In genomic region chr3:47612879-47613278, GRCh38 we compare ENCODE assay signal across 20 cellular contexts. TPM values are rescaled to one million over a fixed set of nuclear protein-coding genes. Genes with fewer than 3 reads are reported as not detected.
A peak's percentile ranks its signal among the peaks of the same experiment; 100 is the strongest.
DNase-seq lines count a peak whose midpoint lies in the region; ATAC-seq and TF ChIP-seq lines count a peak whose summit lies in the region.
"Had no signal": no experiment of that assay in that cellular context is flagged by ENCODE, and none has a peak within 500 bp of the region (broad histone marks: within the 10 kb centered on the region; RNA-seq: fewer than 3 reads in every experiment).

No MANE protein-coding gene starts in this region.

- H3K36me3 ChIP-seq in left ventricle myocardium inferior (peaks cover 46% of the 10 kb centered on the region), heart right ventricle (peaks cover 0 to 82% (median 6%) of the 10 kb centered on the region in 9 donors), transverse colon (peaks cover 0 to 20% (median 4%) of the 10 kb centered on the region in 4 donors), mammary epithelial cell (ENCODE audit: insufficient read depth, low read length) (peaks cover 16% of the 10 kb centered on the region)

- in situ Hi-C loops in transverse colon (cut with MboI; ENCODE audit: low pct_ligation_motif_present in 1 of 4, low pct_unique_long_range_greater_than_20kb in 1 of 4, low sequenced_read_pairs in 3 of 4) = no loop called here
- in situ Hi-C loops in mammary epithelial cell (cut with MboI; ENCODE audit: low sequenced_read_pairs in 2 of 2) = no loop called here

- no peaks in the 10 kb centered on the region for H3K27me3 ChIP-seq in left ventricle myocardium inferior (ENCODE audit: low read depth)
- no peaks in the 10 kb centered on the region for H3K27me3 ChIP-seq in heart right ventricle
- H3K27me3 ChIP-seq in transverse colon = no peaks in the 10 kb centered on the region
- no peaks in the 10 kb centered on the region for H3K27me3 ChIP-seq in mammary epithelial cell (ENCODE audit: insufficient read depth, low read length)
- H3K27me3 ChIP-seq: Peyer's patch had no signal

- peaks cover 42% of the 10 kb centered on the region for H3K36me3 Mint-ChIP-seq in effector memory CD8-positive, alpha-beta T cell (ENCODE audit: insufficient read depth)

- H3K4me1 Mint-ChIP-seq in effector memory CD8-positive, alpha-beta T cell (ENCODE audit: low read depth in 2 of 2) = peaks cover 0 to 1% of the 10 kb centered on the region in 2 donors

- H3K4me3 ChIP-seq in left ventricle myocardium inferior (no peak overlapping the region), heart right ventricle (no peak overlapping the region), choroid plexus epithelial cell (ENCODE audit: low read depth, low read length) (no peak overlapping the region), transverse colon (no peak overlapping the region), mammary epithelial cell (replicated peaks in 1 of 3; ENCODE audit: insufficient read depth in 1 of 3, low read depth in 2 of 3, low read length in 3 of 3) (no peak overlapping the region)
- H3K4me3 ChIP-seq: A549, Peyer's patch had no signal

- H3K79me2 ChIP-seq in mammary epithelial cell (ENCODE audit: insufficient read depth, low read length) = peaks cover 3% of the 10 kb centered on the region

- peaks cover 48% of the 10 kb centered on the region for H3K4me1 ChIP-seq in left ventricle myocardium inferior
- peaks cover 0 to 42% (median 21%) of the 10 kb centered on the region in 9 donors for H3K4me1 ChIP-seq in heart right ventricle
- peaks cover 0 to 20% (median 2%) of the 10 kb centered on the region in 4 donors for H3K4me1 ChIP-seq in transverse colon
- peaks cover 14% of the 10 kb centered on the region for H3K4me1 ChIP-seq in mammary epithelial cell (ENCODE audit: insufficient read depth, low read length)
- H3K4me1 ChIP-seq: Peyer's patch had no signal

- dilution Hi-C loops in mammary epithelial cell (cut with HindIII; ENCODE audit: low sequenced_read_pairs) = no loop called here

- H3K9me3 Mint-ChIP-seq in effector memory CD8-positive, alpha-beta T cell = no peaks in the 10 kb centered on the region
- H3K9me3 Mint-ChIP-seq: CD4-positive, CD25-positive, alpha-beta regulatory T cell had no signal

- no peak overlapping the region for H3K4me2 ChIP-seq in mammary epithelial cell (ENCODE audit: insufficient read depth, low read depth, low read length)
- H3K4me2 ChIP-seq: A549 had no signal

- peak overlapping the region in 1 of 2 donors; percentile 2 for H3K27ac Mint-ChIP-seq in effector memory CD8-positive, alpha-beta T cell

- no peak for TF ChIP-seq POLR2A in transverse colon (IDR thresholded peaks at IDR 0.05)

- CTCF ChIA-PET in mammary epithelial cell (lab: Charles Lee; ENCODE audit: low non-redundant PET) = no interaction called here

- H4K20me1 ChIP-seq in mammary epithelial cell (ENCODE audit: insufficient read depth, low read length) = no peaks in the 10 kb centered on the region

- H2AFZ ChIP-seq in mammary epithelial cell (ENCODE audit: low read depth, low read length) = no peak overlapping the region

- TF ChIP-seq EP300 in transverse colon (IDR thresholded peaks at IDR 0.05; ENCODE audit: low read depth) = no peak

- no TSS peak for BruUV-seq in mammary epithelial cell (replicated peaks; lab: Mats Ljungman, UMichigan)

- DNase-seq in left ventricle myocardium inferior (no peak), heart right ventricle (no peak), choroid plexus epithelial cell (ENCODE audit: low read depth) (peak; percentile 6), pons (ENCODE audit: low spot score) (peak; percentile 25), transverse colon (no peak), NOMO-1 treated with DMSO at 0.1 percent for 48 hours (lab: John Stamatoyannopoulos, UW; ENCODE audit: unreplicated experiment) (no peak), mammary epithelial cell (no peak)
- DNase-seq in effector memory CD8-positive, alpha-beta T cell = no peak
- DNase-seq: Calu3; CD4-positive, CD25-positive, alpha-beta regulatory T cell; KBM-7; NCI-H1092 treated with DMSO at 0.1 percent for 48 hours; NCI-H1694; NCI-H2171; NCI-H446 treated with DMSO at 0.1 percent for 48 hours; NCI-H774; Peyer's patch; Right ventricle myocardium superior had no signal

- 97 to 98% methylated on average over 2 of the region's 2 CpGs for WGBS in heart right ventricle, 2 donors
- 93 to 95% methylated on average over 2 of the region's 2 CpGs for WGBS in transverse colon (ENCODE audit: low coverage in 1 of 2), 2 donors
- 95% methylated on average over 2 of the region's 2 CpGs for WGBS in mammary epithelial cell (ENCODE audit: low coverage, missing lambda C conversion rate)

- H3K9me3 ChIP-seq in left ventricle myocardium inferior (replicated peaks) (no peaks in the 10 kb centered on the region), heart right ventricle (no peaks in the 10 kb centered on the region), transverse colon (no peaks in the 10 kb centered on the region), mammary epithelial cell (replicated peaks; ENCODE audit: insufficient read depth, low read length) (no peaks in the 10 kb centered on the region)
- H3K9me3 ChIP-seq: A549, Peyer's patch had no signal

- no peaks in the 10 kb centered on the region for H3K27me3 Mint-ChIP-seq in effector memory CD8-positive, alpha-beta T cell
- H3K27me3 Mint-ChIP-seq: CD4-positive, CD25-positive, alpha-beta regulatory T cell had no signal

- no peak for ATAC-seq in heart right ventricle
- no peak for ATAC-seq in effector memory CD8-positive, alpha-beta T cell (replicated peaks)

- H3K9ac ChIP-seq in mammary epithelial cell (ENCODE audit: insufficient read depth, low read length) = no peak overlapping the region

- H3K27ac ChIP-seq in left ventricle myocardium inferior (replicated peaks) = peak overlapping the region; percentile 34
- peak overlapping the region in 5 of 10 donors; percentile 36 to 74 (median 49) for H3K27ac ChIP-seq in heart right ventricle
- peak overlapping the region in 3 of 4 donors; percentile 28 to 48 (median 40) for H3K27ac ChIP-seq in transverse colon
- no peak overlapping the region for H3K27ac ChIP-seq in mammary epithelial cell (ENCODE audit: insufficient read depth, low read depth, low read length)
- H3K27ac ChIP-seq: A549, HL-60, Peyer's patch had no signal

- H3K4me3 Mint-ChIP-seq in effector memory CD8-positive, alpha-beta T cell = no peak overlapping the region
- H3K4me3 Mint-ChIP-seq: CD4-positive, CD25-positive, alpha-beta regulatory T cell had no signal

- TF ChIP-seq CTCF in left ventricle myocardium inferior (IDR thresholded peaks at IDR 0.05; ENCODE audit: borderline replicate concordance) (no peak), heart right ventricle (IDR thresholded peaks at IDR 0.05) (no peak), choroid plexus epithelial cell (conservative IDR thresholded peaks at IDR 0.05; ENCODE audit: low read depth, low read length) (no peak), transverse colon (IDR thresholded peaks at IDR 0.05) (no peak), mammary epithelial cell (conservative IDR thresholded peaks at IDR 0.05 in 1 of 2, IDR thresholded peaks at IDR 0.05 in 1 of 2; ENCODE audit: extremely low read depth in 1 of 2, insufficient read depth in 1 of 2, low read depth in 1 of 2, low read length in 2 of 2) (no peak)

- intact Hi-C loops in left ventricle myocardium inferior (cut with micrococcal nuclease) (no loop called here), heart right ventricle (cut with DNase I) (no loop called here), transverse colon (cut with DNase I; ENCODE audit: low total_unique reads) (loop anchor here (2.0 kb wide), 1 partner anchor 40 kb away; no protein-coding TSS in a partner anchor), mammary epithelial cell (cut with micrococcal nuclease) (loop anchor here (5.0 kb wide), 1 partner anchor 91 kb away; no protein-coding TSS in a partner anchor)

RNA-seq across cellular contexts. Expression of gene CSPG5, which starts 34.2 kb away (rescaled TPM):
- total RNA-seq in left ventricle myocardium inferior (0.22 TPM), heart right ventricle (under 1 TPM in 9 of 10 donors, not detected in 1; 0.18 to 0.79 (median 0.31) TPM), transverse colon (1 to 10 TPM in 1 of 4 donors, under 1 TPM in 2, not detected in 1; 0.60 to 2.6 (median 0.96) TPM), mammary epithelial cell (under 1 TPM; 0.50 to 0.99 TPM)
- polyA plus RNA-seq in heart right ventricle (under 1 TPM; 0.07 to 0.28 TPM), mammary epithelial cell (0.19 TPM)
- not detected for polyA minus RNA-seq in mammary epithelial cell
- total RNA-seq: CD4-positive, CD25-positive, alpha-beta regulatory T cell had no signal

Comparison
In these comparisons a context has a peak if more than half of its experiments do, and no peak if none do; other contexts are left out.
1. DNase-seq: peak in choroid plexus epithelial cell (single experiment) and pons (single experiment); none in left ventricle myocardium inferior (single experiment), heart right ventricle (0 of 2), transverse colon (single experiment), NOMO-1 treated with DMSO at 0.1 percent for 48 hours (single experiment), effector memory CD8-positive, alpha-beta T cell (0 of 3) and mammary epithelial cell (single experiment).
2. intact Hi-C loops: an anchor here in transverse colon (2.0 kb wide) and mammary epithelial cell (5.0 kb wide); none called in left ventricle myocardium inferior and heart right ventricle.